Comparison of ENCODE assay signal across 18 cellular contexts in genomic region chr14:103735022-103735421, GRCh38. TPM values are rescaled to one million over a fixed set of nuclear protein-coding genes. Genes with fewer than 3 reads are reported as not detected.
DNase-seq lines count a peak whose midpoint lies in the region; ATAC-seq and TF ChIP-seq lines count a peak whose summit lies in the region.
"Had no signal": no experiment of that assay in that cellular context is flagged by ENCODE, and none has a peak within 500 bp of the region (broad histone marks: within the 10 kb centered on the region; RNA-seq: fewer than 3 reads in every experiment).

No MANE protein-coding gene starts in this region.

- H3K27me3 ChIP-seq in RWPE2 (ENCODE audit: insufficient read depth, poor library complexity, severe bottlenecking) (no peaks in the 10 kb centered on the region), testis (no peaks in the 10 kb centered on the region)

- H3K36me3 Mint-ChIP-seq in memory B cell = peaks cover 7% of the 10 kb centered on the region
- H3K36me3 Mint-ChIP-seq: activated CD8-positive, alpha-beta memory T cell treated with anti-CD3 and anti-CD28 coated beads, Interleukin-2, amount 10 ng/mL, durations not matched to agents 7 days and 5 days had no signal

- peak overlapping the region; percentile 8 for H3K27ac Mint-ChIP-seq in memory B cell
- H3K27ac Mint-ChIP-seq: activated CD8-positive, alpha-beta memory T cell treated with anti-CD3 and anti-CD28 coated beads, Interleukin-2, amount 10 ng/mL, durations not matched to agents 7 days and 5 days; activated T-helper 2 cell treated with anti-CD3 and anti-CD28 coated beads, Interferon-gamma antibody, Interleukin-2, Interleukin-4, amounts not matched to agents 10 μg/mL and 5 μg/mL and 100 μg/mL, durations not matched to agents 14 hours and 24 hours and 36 hours had no signal

- no peaks in the 10 kb centered on the region for H3K9me3 Mint-ChIP-seq in memory B cell
- H3K9me3 Mint-ChIP-seq: activated T-helper 2 cell treated with anti-CD3 and anti-CD28 coated beads, Interferon-gamma antibody, Interleukin-2, Interleukin-4, amounts not matched to agents 10 μg/mL and 5 μg/mL and 100 μg/mL, durations not matched to agents 14 hours and 24 hours and 36 hours; effector memory CD8-positive, alpha-beta T cell had no signal

- intact Hi-C loops in testis (cut with DNase I; ENCODE audit: low total_unique reads) = no loop called here

- H3K36me3 ChIP-seq in RWPE2 (ENCODE audit: low read depth) = peaks cover 52% of the 10 kb centered on the region
- no peaks in the 10 kb centered on the region for H3K36me3 ChIP-seq in testis (ENCODE audit: low read depth, missing control alignments)

- DNase-seq in RWPE2 (ENCODE audit: low spot score) (peak; percentile 41), coronary artery (ENCODE audit: low spot score) (no peak), memory B cell (ENCODE audit: low spot score in 2 of 2) (no peak), AML-193 (lab: John Stamatoyannopoulos, UW) (no peak), testis (no peak)
- DNase-seq: activated CD8-positive, alpha-beta memory T cell treated with anti-CD3 and anti-CD28 coated beads, Interleukin-2, amount 10 ng/mL, durations not matched to agents 7 days and 5 days; DND-41; effector memory CD8-positive, alpha-beta T cell; KBM-7; NCI-H187 treated with DMSO at 0.1 percent for 48 hours; NCI-H446 treated with DMSO at 0.1 percent for 48 hours; T-helper 9 cell had no signal

- H3K9me3 ChIP-seq in RWPE2 (ENCODE audit: severe bottlenecking) = no peaks in the 10 kb centered on the region
- H3K9me3 ChIP-seq in testis = no peaks in the 10 kb centered on the region

- ATAC-seq in RWPE2 (ENCODE audit: low read depth) = no peak
- ATAC-seq in memory B cell (ENCODE audit: low read depth) = no peak
- ATAC-seq in GM18520 (IDR thresholded peaks at IDR 0.05; ENCODE audit: unreplicated experiment) = no peak
- ATAC-seq in GM18870 (IDR thresholded peaks at IDR 0.05; ENCODE audit: unreplicated experiment) = no peak
- ATAC-seq: activated CD8-positive, alpha-beta memory T cell treated with anti-CD3 and anti-CD28 coated beads, Interleukin-2, amount 10 ng/mL, durations not matched to agents 7 days and 5 days; effector memory CD8-positive, alpha-beta T cell; Panc1 had no signal

- no peak for TF ChIP-seq POLR2A in testis (IDR thresholded peaks at IDR 0.05)

- no peaks in the 10 kb centered on the region for H3K4me1 Mint-ChIP-seq in memory B cell
- H3K4me1 Mint-ChIP-seq: activated CD8-positive, alpha-beta memory T cell treated with anti-CD3 and anti-CD28 coated beads, Interleukin-2, amount 10 ng/mL, durations not matched to agents 7 days and 5 days had no signal

- no peaks in the 10 kb centered on the region for H3K27me3 Mint-ChIP-seq in memory B cell
- H3K27me3 Mint-ChIP-seq: activated CD8-positive, alpha-beta memory T cell treated with anti-CD3 and anti-CD28 coated beads, Interleukin-2, amount 10 ng/mL, durations not matched to agents 7 days and 5 days; effector memory CD8-positive, alpha-beta T cell had no signal

- H3K27ac ChIP-seq in RWPE2 (ENCODE audit: poor library complexity, severe bottlenecking) (no peak overlapping the region), coronary artery (peak overlapping the region; percentile 67 to 85), temporal lobe (ENCODE audit: low read depth, low read length) (peak overlapping the region; percentile 78), testis (no peak overlapping the region)

- H3K4me3 Mint-ChIP-seq in memory B cell = no peak overlapping the region
- H3K4me3 Mint-ChIP-seq: activated CD8-positive, alpha-beta memory T cell treated with anti-CD3 and anti-CD28 coated beads, Interleukin-2, amount 10 ng/mL, durations not matched to agents 7 days and 5 days; effector memory CD8-positive, alpha-beta T cell had no signal

- WGBS in testis, 2 donors = 47 to 71% methylated on average over 12 of the region's 12 CpGs

- no peak overlapping the region for H3K4me3 ChIP-seq in RWPE2 (ENCODE audit: severe bottlenecking)
- no peak overlapping the region for H3K4me3 ChIP-seq in coronary artery
- no peak overlapping the region for H3K4me3 ChIP-seq in testis
- H3K4me3 ChIP-seq: lung had no signal

- no peaks in the 10 kb centered on the region for H3K4me1 ChIP-seq in RWPE2 (ENCODE audit: insufficient read depth, poor library complexity, severe bottlenecking)
- peaks cover 43% of the 10 kb centered on the region for H3K4me1 ChIP-seq in testis

- no peak for TF ChIP-seq CTCF in RWPE2 (IDR thresholded peaks at IDR 0.05; ENCODE audit: poor library complexity, severe bottlenecking)
- no peak for TF ChIP-seq CTCF in coronary artery (IDR thresholded peaks at IDR 0.05)
- TF ChIP-seq CTCF in testis (IDR thresholded peaks at IDR 0.05) = no peak

RNA-seq across cellular contexts. Expression of gene ZFYVE21, which starts 19.4 kb away (rescaled TPM):
- total RNA-seq in temporal lobe (29.0 TPM), testis (100 to 1,000 TPM; 194 to 251 TPM)
- polyA plus RNA-seq in testis (ENCODE audit: insufficient read depth, low read depth, low replicate concordance) = 86.4 TPM

RNA-seq across cellular contexts. Expression of gene XRCC3, which starts 19.8 kb away (rescaled TPM):
- total RNA-seq in temporal lobe = 5.7 TPM
- 10 to 100 TPM; 40.3 to 41.1 TPM for total RNA-seq in testis
- 16.6 TPM for polyA plus RNA-seq in testis (ENCODE audit: insufficient read depth, low read depth, low replicate concordance)

Comparison
In these comparisons a context has a peak if more than half of its experiments do, and no peak if none do; other contexts are left out.
1. H3K27ac ChIP-seq: peak in coronary artery (2 of 2) and temporal lobe (single experiment); none in RWPE2 (single experiment) and testis (0 of 2).